ENCODE assay signal across 9 cellular contexts in genomic region chr12:104455594-104456416, GRCh38. TPM values are rescaled to one million over a fixed set of nuclear protein-coding genes. Genes with fewer than 3 reads are reported as not detected.
A peak's percentile ranks its signal among the peaks of the same experiment; 100 is the strongest.
DNase-seq lines count a peak whose midpoint lies in the region; ATAC-seq and TF ChIP-seq lines count a peak whose summit lies in the region.
"Had no signal": no experiment of that assay in that cellular context is flagged by ENCODE, and none has a peak within 500 bp of the region (broad histone marks: within the 10 kb centered on the region; RNA-seq: fewer than 3 reads in every experiment).

No MANE protein-coding gene starts in this region.

- TF ChIP-seq POLR2A in heart left ventricle (IDR thresholded peaks at IDR 0.05) = no peak

- no peak overlapping the region for H2AK5ac ChIP-seq in mesenchymal stem cell (ENCODE audit: low read length, severe bottlenecking)

- H2BK15ac ChIP-seq in mesenchymal stem cell (ENCODE audit: low read depth, poor library complexity, severe bottlenecking) = peak overlapping the region; percentile 63

- H2AFZ ChIP-seq in mesenchymal stem cell (ENCODE audit: low read depth, low read length) = peak overlapping the region; percentile 8

- H3K27me3 ChIP-seq in heart left ventricle (no peaks in the 10 kb centered on the region), brain microvascular endothelial cell (replicated peaks) (no peaks in the 10 kb centered on the region), mesenchymal stem cell (ENCODE audit: control insufficient read depth in 1 of 2, insufficient read depth in 1 of 2, low read length in 2 of 2) (peaks cover 0 to 3% of the 10 kb centered on the region in 2 experiments), upper lobe of right lung (no peaks in the 10 kb centered on the region)
- H3K27me3 ChIP-seq: foreskin keratinocyte had no signal

- peak overlapping the region in 1 of 2 experiments; percentile 13 for H3K14ac ChIP-seq in mesenchymal stem cell (ENCODE audit: low read length in 2 of 2)

- H3K27ac ChIP-seq in heart left ventricle = peak overlapping the region in 10 of 12 donors; percentile 71 to 88 (median 76)
- no peak overlapping the region for H3K27ac ChIP-seq in brain microvascular endothelial cell
- H3K27ac ChIP-seq in mesenchymal stem cell (ENCODE audit: low read length, poor library complexity, severe bottlenecking) = no peak overlapping the region
- peak overlapping the region; percentile 90 for H3K27ac ChIP-seq in upper lobe of right lung
- H3K27ac ChIP-seq: foreskin keratinocyte had no signal

- no peak overlapping the region for H2BK120ac ChIP-seq in mesenchymal stem cell (ENCODE audit: low read depth, low read length)

- H3K4me1 ChIP-seq in heart left ventricle (peaks cover 0 to 31% (median 12%) of the 10 kb centered on the region in 12 donors), mesenchymal stem cell (ENCODE audit: control insufficient read depth, insufficient read depth, low read depth, low read length) (peaks cover 17% of the 10 kb centered on the region), upper lobe of right lung (peaks cover 25% of the 10 kb centered on the region)

- H4K8ac ChIP-seq in mesenchymal stem cell (ENCODE audit: low read length) = peak overlapping the region; percentile 76

- intact Hi-C loops in heart left ventricle (cut with DNase I) (loop anchor here in 6 of 10 donors (2.0 to 10.0 kb wide), 7 partner anchors 149 to 421 kb away; no protein-coding TSS in a partner anchor), left cardiac atrium (cut with DNase I) (loop anchor here in 1 of 2 donors (5.0 to 10.0 kb wide), 2 partner anchors 211 to 419 kb away; no protein-coding TSS in a partner anchor), upper lobe of right lung (cut with DNase I) (no loop called here)

- H3K4me2 ChIP-seq in mesenchymal stem cell (ENCODE audit: low read length, poor library complexity, severe bottlenecking) = peak overlapping the region; percentile 95

- in situ Hi-C loops in brain microvascular endothelial cell (cut with HindIII; ENCODE audit: low pct_ligation_motif_present, low sequenced_read_pairs) = no loop called here

- H3K9me3 ChIP-seq in heart left ventricle (peaks cover 0 to 4% (median 0%) of the 10 kb centered on the region in 12 donors), mesenchymal stem cell (ENCODE audit: control insufficient read depth, low read length) (no peaks in the 10 kb centered on the region), upper lobe of right lung (no peaks in the 10 kb centered on the region)

- H3K36me3 ChIP-seq in heart left ventricle (no peaks in the 10 kb centered on the region), brain microvascular endothelial cell (replicated peaks) (no peaks in the 10 kb centered on the region), mesenchymal stem cell (ENCODE audit: control insufficient read depth in 1 of 2, insufficient read depth in 2 of 2, low read depth in 1 of 2, low read length in 2 of 2) (no peaks in the 10 kb centered on the region), upper lobe of right lung (no peaks in the 10 kb centered on the region)

- TF ChIP-seq CTCF in heart left ventricle (IDR thresholded peaks at IDR 0.05) = no peak
- TF ChIP-seq CTCF in brain microvascular endothelial cell (IDR thresholded peaks at IDR 0.05; ENCODE audit: low read depth, low read length, missing control alignments) = no peak
- no peak for TF ChIP-seq CTCF in upper lobe of right lung (IDR thresholded peaks at IDR 0.05)

- 31 to 43% (median 38%) methylated on average over 8 of the region's 8 CpGs for WGBS in heart left ventricle, 4 donors
- 29% methylated on average over 7 of the region's 8 CpGs for WGBS in mesenchymal stem cell

- H3K4ac ChIP-seq in mesenchymal stem cell (ENCODE audit: low read depth in 1 of 2, low read length in 2 of 2) = no peak overlapping the region

- peak overlapping the region; percentile 96 for H3K9ac ChIP-seq in mesenchymal stem cell (ENCODE audit: low read length)

- no peak overlapping the region for H2BK5ac ChIP-seq in mesenchymal stem cell (ENCODE audit: low read depth, low read length, poor library complexity, severe bottlenecking)

- H3K79me1 ChIP-seq in mesenchymal stem cell (replicated peaks; ENCODE audit: low read length, poor library complexity, severe bottlenecking) = no peaks in the 10 kb centered on the region

- H3K23ac ChIP-seq in mesenchymal stem cell (ENCODE audit: low read length in 2 of 2) = no peak overlapping the region

- no peak overlapping the region for H2BK12ac ChIP-seq in mesenchymal stem cell (ENCODE audit: low read length in 2 of 2)

- no peak overlapping the region for H4K91ac ChIP-seq in mesenchymal stem cell (ENCODE audit: low read length)

- DNase-seq in heart left ventricle (no peak), left cardiac atrium (no peak), brain microvascular endothelial cell (no peak), mesenchymal stem cell (no peak), upper lobe of right lung (no peak)
- no peak for DNase-seq in activated effector memory CD4-positive, alpha-beta T cell treated with Interleukin-2 at 50 U/mL for 16 hours

- no peak for ATAC-seq in heart left ventricle
- no peak for ATAC-seq in left cardiac atrium
- no peak for ATAC-seq in upper lobe of right lung
- ATAC-seq in HG02642 (IDR thresholded peaks at IDR 0.05; ENCODE audit: poor library complexity, unreplicated experiment) = no peak
- ATAC-seq in esophagus mucosa = no peak

- H3K18ac ChIP-seq in mesenchymal stem cell (ENCODE audit: low read depth in 1 of 2, low read length in 2 of 2) = no peak overlapping the region

- H3K4me3 ChIP-seq in heart left ventricle (peak overlapping the region; percentile 69 to 99 (median 84)), brain microvascular endothelial cell (ENCODE audit: low read depth, low read length) (peak overlapping the region; percentile 91), mesenchymal stem cell (ENCODE audit: insufficient read depth in 1 of 2, low read depth in 1 of 2, low read length in 2 of 2) (peak overlapping the region; percentile 74 to 93), upper lobe of right lung (peak overlapping the region; percentile 93)

RNA-seq across cellular contexts. Expression of gene CHST11, which starts 0.9 kb away (rescaled TPM):
- total RNA-seq in heart left ventricle (10 to 100 TPM in 3 of 9 donors, 1 to 10 TPM in 6; 2.3 to 16.9 (median 4.4) TPM), left cardiac atrium (10 to 100 TPM; 12.9 to 17.7 TPM), upper lobe of right lung (56.6 TPM), esophagus mucosa (7.3 TPM)
- 1 to 10 TPM; 1.1 to 1.8 TPM for polyA plus RNA-seq in heart left ventricle
- polyA plus RNA-seq in mesenchymal stem cell (2013, experiment 1 of 2) = 17.4 TPM
- 16.4 TPM for polyA plus RNA-seq in mesenchymal stem cell (2013, experiment 2 of 2)

Comparison
In these comparisons a context has a peak if more than half of its experiments do, and no peak if none do; other contexts are left out.
1. H3K27ac ChIP-seq: peak in heart left ventricle (10 of 12) and upper lobe of right lung (single experiment); none in brain microvascular endothelial cell (single experiment) and mesenchymal stem cell (single experiment).
2. Peak in every context shown above with its lines, with median percentiles within 50 percentile points of each other: H3K4me3 ChIP-seq.